Comparison of ENCODE assay signal across 1 cellular context in the genomic region with DNA sequence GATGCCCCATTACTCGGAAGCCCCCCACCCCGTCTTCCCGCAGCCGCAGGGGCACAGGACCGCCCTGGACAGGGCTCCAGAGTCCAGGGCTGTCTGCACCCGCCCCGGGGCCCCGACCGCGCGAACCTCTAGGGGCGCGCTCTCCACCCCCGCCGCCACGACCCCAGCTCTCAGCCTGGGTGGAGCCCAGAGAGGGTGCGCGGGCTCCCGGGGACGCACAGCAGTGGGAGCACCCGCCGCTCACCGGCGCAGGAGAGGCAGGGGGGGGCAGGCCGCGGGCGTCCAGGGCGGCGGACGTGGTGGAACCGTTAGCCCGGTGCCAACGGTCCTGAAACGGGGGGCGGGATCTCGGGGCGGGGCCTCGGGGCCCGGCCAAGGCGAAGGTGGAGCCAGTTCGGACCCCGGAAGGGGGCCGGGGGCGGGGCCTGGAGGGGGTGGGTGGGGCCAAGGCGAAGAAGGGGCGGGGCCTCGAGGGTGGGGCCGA.
A peak's percentile ranks its signal among the peaks of the same experiment; 100 is the strongest.
TF ChIP-seq lines count a peak whose summit lies in the region.

A gene with protein sequence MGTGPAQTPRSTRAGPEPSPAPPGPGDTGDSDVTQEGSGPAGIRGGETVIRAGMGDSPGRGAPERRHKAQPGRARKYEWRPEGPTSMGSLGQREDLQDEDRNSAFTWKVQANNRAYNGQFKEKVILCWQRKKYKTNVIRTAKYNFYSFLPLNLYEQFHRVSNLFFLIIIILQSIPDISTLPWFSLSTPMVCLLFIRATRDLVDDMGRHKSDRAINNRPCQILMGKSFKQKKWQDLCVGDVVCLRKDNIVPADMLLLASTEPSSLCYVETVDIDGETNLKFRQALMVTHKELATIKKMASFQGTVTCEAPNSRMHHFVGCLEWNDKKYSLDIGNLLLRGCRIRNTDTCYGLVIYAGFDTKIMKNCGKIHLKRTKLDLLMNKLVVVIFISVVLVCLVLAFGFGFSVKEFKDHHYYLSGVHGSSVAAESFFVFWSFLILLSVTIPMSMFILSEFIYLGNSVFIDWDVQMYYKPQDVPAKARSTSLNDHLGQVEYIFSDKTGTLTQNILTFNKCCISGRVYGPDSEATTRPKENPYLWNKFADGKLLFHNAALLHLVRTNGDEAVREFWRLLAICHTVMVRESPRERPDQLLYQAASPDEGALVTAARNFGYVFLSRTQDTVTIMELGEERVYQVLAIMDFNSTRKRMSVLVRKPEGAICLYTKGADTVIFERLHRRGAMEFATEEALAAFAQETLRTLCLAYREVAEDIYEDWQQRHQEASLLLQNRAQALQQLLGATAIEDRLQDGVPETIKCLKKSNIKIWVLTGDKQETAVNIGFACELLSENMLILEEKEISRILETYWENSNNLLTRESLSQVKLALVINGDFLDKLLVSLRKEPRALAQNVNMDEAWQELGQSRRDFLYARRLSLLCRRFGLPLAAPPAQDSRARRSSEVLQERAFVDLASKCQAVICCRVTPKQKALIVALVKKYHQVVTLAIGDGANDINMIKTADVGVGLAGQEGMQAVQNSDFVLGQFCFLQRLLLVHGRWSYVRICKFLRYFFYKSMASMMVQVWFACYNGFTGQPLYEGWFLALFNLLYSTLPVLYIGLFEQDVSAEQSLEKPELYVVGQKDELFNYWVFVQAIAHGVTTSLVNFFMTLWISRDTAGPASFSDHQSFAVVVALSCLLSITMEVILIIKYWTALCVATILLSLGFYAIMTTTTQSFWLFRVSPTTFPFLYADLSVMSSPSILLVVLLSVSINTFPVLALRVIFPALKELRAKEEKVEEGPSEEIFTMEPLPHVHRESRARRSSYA (N-terminal part only) (minus strand): TSS at position 335 of the 484 bp plus-strand sequence. CDS start 540 bp downstream, outside the sequence.

TF ChIP-seq in HepG2, 621 proteins besides CTCF, POLR2A, EP300 and RAD21 (continued from another document and continues in another):
- TF ChIP-seq, protein P1, sequence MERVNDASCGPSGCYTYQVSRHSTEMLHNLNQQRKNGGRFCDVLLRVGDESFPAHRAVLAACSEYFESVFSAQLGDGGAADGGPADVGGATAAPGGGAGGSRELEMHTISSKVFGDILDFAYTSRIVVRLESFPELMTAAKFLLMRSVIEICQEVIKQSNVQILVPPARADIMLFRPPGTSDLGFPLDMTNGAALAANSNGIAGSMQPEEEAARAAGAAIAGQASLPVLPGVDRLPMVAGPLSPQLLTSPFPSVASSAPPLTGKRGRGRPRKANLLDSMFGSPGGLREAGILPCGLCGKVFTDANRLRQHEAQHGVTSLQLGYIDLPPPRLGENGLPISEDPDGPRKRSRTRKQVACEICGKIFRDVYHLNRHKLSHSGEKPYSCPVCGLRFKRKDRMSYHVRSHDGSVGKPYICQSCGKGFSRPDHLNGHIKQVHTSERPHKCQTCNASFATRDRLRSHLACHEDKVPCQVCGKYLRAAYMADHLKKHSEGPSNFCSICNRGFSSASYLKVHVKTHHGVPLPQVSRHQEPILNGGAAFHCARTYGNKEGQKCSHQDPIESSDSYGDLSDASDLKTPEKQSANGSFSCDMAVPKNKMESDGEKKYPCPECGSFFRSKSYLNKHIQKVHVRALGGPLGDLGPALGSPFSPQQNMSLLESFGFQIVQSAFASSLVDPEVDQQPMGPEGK (CRISPR knock-in tag; IDR thresholded peaks at IDR 0.05): 0 out of 2 replicates have a peak, but pooled peaks have one; percentile 8
- TF ChIP-seq SRSF4 (IDR thresholded peaks at IDR 0.05; ENCODE audit: low read depth, low read length, poor library complexity, severe bottlenecking): no peak
- TF ChIP-seq FOXC1 (CRISPR knock-in tag; IDR thresholded peaks at IDR 0.05; ENCODE audit: borderline replicate concordance): no peak
- no peak for TF ChIP-seq MAFG (CRISPR knock-in tag; IDR thresholded peaks at IDR 0.05)
- no peak for TF ChIP-seq SP140L (CRISPR knock-in tag; IDR thresholded peaks at IDR 0.05; ENCODE audit: borderline replicate concordance)
- no peak for TF ChIP-seq SIX4 (CRISPR knock-in tag; IDR thresholded peaks at IDR 0.05)
- TF ChIP-seq SNAPC2 (CRISPR knock-in tag; IDR thresholded peaks at IDR 0.05): 0 out of 2 replicates have a peak, but pooled peaks have one; percentile 17
- no peak for TF ChIP-seq ZNF282 (IDR thresholded peaks at IDR 0.05; ENCODE audit: partially characterized antibody)
- TF ChIP-seq ZNF337 (CRISPR knock-in tag; IDR thresholded peaks at IDR 0.05; ENCODE audit: borderline replicate concordance, low read depth): no peak
- TF ChIP-seq, protein P2, sequence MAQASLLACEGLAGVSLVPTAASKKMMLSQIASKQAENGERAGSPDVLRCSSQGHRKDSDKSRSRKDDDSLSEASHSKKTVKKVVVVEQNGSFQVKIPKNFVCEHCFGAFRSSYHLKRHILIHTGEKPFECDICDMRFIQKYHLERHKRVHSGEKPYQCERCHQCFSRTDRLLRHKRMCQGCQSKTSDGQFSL (CRISPR knock-in tag; IDR thresholded peaks at IDR 0.05): no peak
- TF ChIP-seq ZNF782 (CRISPR knock-in tag; IDR thresholded peaks at IDR 0.05; ENCODE audit: borderline replicate concordance): no peak
- TF ChIP-seq TAF15 (IDR thresholded peaks at IDR 0.05; ENCODE audit: low read depth, low read length, poor library complexity, severe bottlenecking): no peak
- TF ChIP-seq, protein P3, sequence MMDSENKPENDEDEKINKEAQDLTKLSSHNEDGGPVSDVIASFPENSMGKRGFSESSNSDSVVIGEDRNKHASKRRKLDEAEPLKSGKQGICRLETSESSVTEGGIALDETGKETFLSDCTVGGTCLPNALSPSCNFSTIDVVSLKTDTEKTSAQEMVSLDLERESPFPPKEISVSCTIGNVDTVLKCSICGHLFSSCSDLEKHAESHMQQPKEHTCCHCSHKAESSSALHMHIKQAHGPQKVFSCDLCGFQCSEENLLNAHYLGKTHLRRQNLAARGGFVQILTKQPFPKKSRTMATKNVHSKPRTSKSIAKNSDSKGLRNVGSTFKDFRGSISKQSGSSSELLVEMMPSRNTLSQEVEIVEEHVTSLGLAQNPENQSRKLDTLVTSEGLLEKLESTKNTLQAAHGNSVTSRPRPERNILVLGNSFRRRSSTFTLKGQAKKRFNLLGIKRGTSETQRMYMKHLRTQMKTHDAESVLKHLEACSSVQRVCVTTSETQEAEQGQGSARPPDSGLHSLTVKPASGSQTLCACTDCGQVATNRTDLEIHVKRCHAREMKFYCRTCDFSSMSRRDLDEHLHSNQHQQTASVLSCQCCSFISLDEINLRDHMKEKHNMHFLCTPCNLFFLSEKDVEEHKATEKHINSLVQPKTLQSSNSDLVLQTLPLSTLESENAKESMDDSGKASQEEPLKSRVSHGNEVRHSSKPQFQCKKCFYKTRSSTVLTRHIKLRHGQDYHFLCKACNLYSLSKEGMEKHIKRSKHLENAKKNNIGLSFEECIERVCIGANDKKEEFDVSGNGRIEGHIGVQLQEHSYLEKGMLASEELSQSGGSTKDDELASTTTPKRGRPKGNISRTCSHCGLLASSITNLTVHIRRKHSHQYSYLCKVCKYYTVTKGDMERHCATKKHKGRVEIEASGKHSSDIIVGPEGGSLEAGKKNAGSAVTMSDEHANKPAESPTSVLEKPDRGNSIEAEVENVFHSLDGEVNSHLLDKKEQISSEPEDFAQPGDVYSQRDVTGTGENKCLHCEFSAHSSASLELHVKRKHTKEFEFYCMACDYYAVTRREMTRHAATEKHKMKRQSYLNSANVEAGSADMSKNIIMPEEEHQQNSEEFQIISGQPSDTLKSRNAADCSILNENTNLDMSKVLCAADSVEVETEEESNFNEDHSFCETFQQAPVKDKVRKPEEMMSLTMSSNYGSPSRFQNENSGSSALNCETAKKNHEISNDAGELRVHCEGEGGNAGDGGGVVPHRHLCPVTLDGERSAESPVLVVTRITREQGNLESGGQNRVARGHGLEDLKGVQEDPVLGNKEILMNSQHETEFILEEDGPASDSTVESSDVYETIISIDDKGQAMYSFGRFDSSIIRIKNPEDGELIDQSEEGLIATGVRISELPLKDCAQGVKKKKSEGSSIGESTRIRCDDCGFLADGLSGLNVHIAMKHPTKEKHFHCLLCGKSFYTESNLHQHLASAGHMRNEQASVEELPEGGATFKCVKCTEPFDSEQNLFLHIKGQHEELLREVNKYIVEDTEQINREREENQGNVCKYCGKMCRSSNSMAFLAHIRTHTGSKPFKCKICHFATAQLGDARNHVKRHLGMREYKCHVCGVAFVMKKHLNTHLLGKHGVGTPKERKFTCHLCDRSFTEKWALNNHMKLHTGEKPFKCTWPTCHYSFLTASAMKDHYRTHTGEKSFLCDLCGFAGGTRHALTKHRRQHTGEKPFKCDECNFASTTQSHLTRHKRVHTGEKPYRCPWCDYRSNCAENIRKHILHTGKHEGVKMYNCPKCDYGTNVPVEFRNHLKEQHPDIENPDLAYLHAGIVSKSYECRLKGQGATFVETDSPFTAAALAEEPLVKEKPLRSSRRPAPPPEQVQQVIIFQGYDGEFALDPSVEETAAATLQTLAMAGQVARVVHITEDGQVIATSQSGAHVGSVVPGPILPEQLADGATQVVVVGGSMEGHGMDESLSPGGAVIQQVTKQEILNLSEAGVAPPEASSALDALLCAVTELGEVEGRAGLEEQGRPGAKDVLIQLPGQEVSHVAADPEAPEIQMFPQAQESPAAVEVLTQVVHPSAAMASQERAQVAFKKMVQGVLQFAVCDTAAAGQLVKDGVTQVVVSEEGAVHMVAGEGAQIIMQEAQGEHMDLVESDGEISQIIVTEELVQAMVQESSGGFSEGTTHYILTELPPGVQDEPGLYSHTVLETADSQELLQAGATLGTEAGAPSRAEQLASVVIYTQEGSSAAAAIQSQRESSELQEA (CRISPR knock-in tag; IDR thresholded peaks at IDR 0.05; ENCODE audit: not compliant biosample characterization): no peak
- no peak for TF ChIP-seq NONO (IDR thresholded peaks at IDR 0.05)
- TF ChIP-seq NONO (CRISPR knock-in tag; conservative IDR thresholded peaks at IDR 0.05): peak; percentile 15; the same call in 1 of the 2 replicates
- no peak for TF ChIP-seq RELA (CRISPR knock-in tag; IDR thresholded peaks at IDR 0.05)
- TF ChIP-seq, protein P4, sequence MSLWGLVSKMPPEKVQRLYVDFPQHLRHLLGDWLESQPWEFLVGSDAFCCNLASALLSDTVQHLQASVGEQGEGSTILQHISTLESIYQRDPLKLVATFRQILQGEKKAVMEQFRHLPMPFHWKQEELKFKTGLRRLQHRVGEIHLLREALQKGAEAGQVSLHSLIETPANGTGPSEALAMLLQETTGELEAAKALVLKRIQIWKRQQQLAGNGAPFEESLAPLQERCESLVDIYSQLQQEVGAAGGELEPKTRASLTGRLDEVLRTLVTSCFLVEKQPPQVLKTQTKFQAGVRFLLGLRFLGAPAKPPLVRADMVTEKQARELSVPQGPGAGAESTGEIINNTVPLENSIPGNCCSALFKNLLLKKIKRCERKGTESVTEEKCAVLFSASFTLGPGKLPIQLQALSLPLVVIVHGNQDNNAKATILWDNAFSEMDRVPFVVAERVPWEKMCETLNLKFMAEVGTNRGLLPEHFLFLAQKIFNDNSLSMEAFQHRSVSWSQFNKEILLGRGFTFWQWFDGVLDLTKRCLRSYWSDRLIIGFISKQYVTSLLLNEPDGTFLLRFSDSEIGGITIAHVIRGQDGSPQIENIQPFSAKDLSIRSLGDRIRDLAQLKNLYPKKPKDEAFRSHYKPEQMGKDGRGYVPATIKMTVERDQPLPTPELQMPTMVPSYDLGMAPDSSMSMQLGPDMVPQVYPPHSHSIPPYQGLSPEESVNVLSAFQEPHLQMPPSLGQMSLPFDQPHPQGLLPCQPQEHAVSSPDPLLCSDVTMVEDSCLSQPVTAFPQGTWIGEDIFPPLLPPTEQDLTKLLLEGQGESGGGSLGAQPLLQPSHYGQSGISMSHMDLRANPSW (CRISPR knock-in tag; IDR thresholded peaks at IDR 0.05; ENCODE audit: borderline replicate concordance): no peak
- no peak for TF ChIP-seq MLLT10 (CRISPR knock-in tag; IDR thresholded peaks at IDR 0.05)
- TF ChIP-seq NAIF1 (CRISPR knock-in tag; IDR thresholded peaks at IDR 0.05; ENCODE audit: borderline replicate concordance): no peak
- TF ChIP-seq CEBPB (IDR thresholded peaks at IDR 0.05; ENCODE audit: borderline replicate concordance, low read depth, low read length): no peak
- TF ChIP-seq ZNF160 (CRISPR knock-in tag; IDR thresholded peaks at IDR 0.05): no peak
- no peak for TF ChIP-seq ZNF773 (CRISPR knock-in tag; IDR thresholded peaks at IDR 0.05; ENCODE audit: borderline replicate concordance)
- no peak for TF ChIP-seq ZNF552 (CRISPR knock-in tag; IDR thresholded peaks at IDR 0.05; ENCODE audit: borderline replicate concordance)
- TF ChIP-seq ZSCAN29 (CRISPR knock-in tag; conservative IDR thresholded peaks at IDR 0.05): no peak
- TF ChIP-seq, protein P5, sequence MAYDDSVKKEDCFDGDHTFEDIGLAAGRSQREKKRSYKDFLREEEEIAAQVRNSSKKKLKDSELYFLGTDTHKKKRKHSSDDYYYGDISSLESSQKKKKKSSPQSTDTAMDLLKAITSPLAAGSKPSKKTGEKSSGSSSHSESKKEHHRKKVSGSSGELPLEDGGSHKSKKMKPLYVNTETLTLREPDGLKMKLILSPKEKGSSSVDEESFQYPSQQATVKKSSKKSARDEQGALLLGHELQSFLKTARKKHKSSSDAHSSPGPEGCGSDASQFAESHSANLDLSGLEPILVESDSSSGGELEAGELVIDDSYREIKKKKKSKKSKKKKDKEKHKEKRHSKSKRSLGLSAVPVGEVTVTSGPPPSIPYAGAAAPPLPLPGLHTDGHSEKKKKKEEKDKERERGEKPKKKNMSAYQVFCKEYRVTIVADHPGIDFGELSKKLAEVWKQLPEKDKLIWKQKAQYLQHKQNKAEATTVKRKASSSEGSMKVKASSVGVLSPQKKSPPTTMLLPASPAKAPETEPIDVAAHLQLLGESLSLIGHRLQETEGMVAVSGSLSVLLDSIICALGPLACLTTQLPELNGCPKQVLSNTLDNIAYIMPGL (CRISPR knock-in tag; IDR thresholded peaks at IDR 0.05; ENCODE audit: borderline replicate concordance in 1 of 2, low read depth in 1 of 2): 0 out of 4 replicates have a peak, but pooled peaks of 1 of the 2 experiments have one; percentile 4
- TF ChIP-seq, protein P6, sequence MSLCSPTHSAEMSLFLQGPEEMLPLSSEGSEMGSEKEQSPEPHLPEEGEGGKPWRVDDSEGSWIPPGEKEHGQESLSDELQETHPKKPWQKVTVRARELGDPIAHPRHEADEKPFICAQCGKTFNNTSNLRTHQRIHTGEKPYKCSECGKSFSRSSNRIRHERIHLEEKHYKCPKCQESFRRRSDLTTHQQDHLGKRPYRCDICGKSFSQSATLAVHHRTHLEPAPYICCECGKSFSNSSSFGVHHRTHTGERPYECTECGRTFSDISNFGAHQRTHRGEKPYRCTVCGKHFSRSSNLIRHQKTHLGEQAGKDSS (CRISPR knock-in tag; IDR thresholded peaks at IDR 0.05; ENCODE audit: borderline replicate concordance, low read depth): no peak
- TF ChIP-seq, protein P7, sequence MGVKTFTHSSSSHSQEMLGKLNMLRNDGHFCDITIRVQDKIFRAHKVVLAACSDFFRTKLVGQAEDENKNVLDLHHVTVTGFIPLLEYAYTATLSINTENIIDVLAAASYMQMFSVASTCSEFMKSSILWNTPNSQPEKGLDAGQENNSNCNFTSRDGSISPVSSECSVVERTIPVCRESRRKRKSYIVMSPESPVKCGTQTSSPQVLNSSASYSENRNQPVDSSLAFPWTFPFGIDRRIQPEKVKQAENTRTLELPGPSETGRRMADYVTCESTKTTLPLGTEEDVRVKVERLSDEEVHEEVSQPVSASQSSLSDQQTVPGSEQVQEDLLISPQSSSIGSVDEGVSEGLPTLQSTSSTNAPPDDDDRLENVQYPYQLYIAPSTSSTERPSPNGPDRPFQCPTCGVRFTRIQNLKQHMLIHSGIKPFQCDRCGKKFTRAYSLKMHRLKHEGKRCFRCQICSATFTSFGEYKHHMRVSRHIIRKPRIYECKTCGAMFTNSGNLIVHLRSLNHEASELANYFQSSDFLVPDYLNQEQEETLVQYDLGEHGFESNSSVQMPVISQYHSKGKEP (CRISPR knock-in tag; IDR thresholded peaks at IDR 0.05): no peak
- peak; percentile 9 for TF ChIP-seq XRCC5 (optimal IDR thresholded peaks at IDR 0.05; ENCODE audit: low read length)
- no peak for TF ChIP-seq ZNF878 (CRISPR knock-in tag; IDR thresholded peaks at IDR 0.05)
- peak; percentile 73 for TF ChIP-seq ZFP36 (IDR thresholded peaks at IDR 0.05; ENCODE audit: borderline replicate concordance, low read depth, low read length, partially characterized antibody)
- TF ChIP-seq REXO4 (CRISPR knock-in tag; IDR thresholded peaks at IDR 0.05; ENCODE audit: borderline replicate concordance): no peak
- TF ChIP-seq AHR (CRISPR knock-in tag; IDR thresholded peaks at IDR 0.05): no peak
